9 cellular contexts compared by ENCODE assay signal in genomic region chr11:133608496-133608895, GRCh38.
"Had no signal": no experiment of that assay in that cellular context is flagged by ENCODE, and none has a peak within 500 bp of the region (broad histone marks: within the 10 kb centered on the region; RNA-seq: fewer than 3 reads in every experiment).

No MANE protein-coding gene starts in this region.

- H3K36me3 ChIP-seq: HAP-1 had no signal

- H3K4me1 ChIP-seq: HAP-1 had no signal

- ATAC-seq: GM23338, HCT116 had no signal

- H3K9me3 ChIP-seq: HAP-1 had no signal

- DNase-seq: GM23248, GOT3, H7, H9, HCEC 1CT, HFFc6 had no signal

- H3K4me3 ChIP-seq: GM23248, GM23338, HAP-1 had no signal

- H3K27ac ChIP-seq: GM23248 had no signal
